Comparison of ENCODE assay signal across 15 cellular contexts in the genomic region with DNA sequence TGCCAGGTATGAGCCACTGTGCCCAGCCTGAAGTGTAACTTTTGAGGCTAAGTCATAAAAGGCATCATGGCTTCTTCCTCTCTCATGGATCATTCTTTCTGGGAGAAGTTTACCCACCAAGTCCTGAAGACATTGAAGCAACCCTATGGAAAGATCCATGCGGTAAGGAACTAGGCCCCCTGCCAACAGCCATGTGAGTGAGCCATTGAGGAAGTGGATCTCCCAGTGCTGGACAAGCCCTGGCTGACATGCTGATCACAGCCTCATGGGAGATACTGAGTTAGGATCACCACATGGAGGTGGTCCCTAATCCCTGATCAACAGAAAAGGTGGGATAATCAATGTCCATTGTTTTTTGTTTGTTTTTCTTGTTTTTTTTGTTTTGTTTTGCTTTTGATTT. TPM values are rescaled to one million over a fixed set of nuclear protein-coding genes. Genes with fewer than 3 reads are reported as not detected.
A peak's percentile ranks its signal among the peaks of the same experiment; 100 is the strongest.
DNase-seq lines count a peak whose midpoint lies in the region; TF ChIP-seq lines count a peak whose summit lies in the region.
"Had no signal": no experiment of that assay in that cellular context is flagged by ENCODE, and none has a peak within 500 bp of the region (broad histone marks: within the 10 kb centered on the region; RNA-seq: fewer than 3 reads in every experiment).

No MANE protein-coding gene starts in this region.

- no peaks in the 10 kb centered on the region for H3K9me3 ChIP-seq in left ventricle myocardium inferior (replicated peaks)
- H3K9me3 ChIP-seq in WERI-Rb-1 (ENCODE audit: severe bottlenecking): no peaks in the 10 kb centered on the region

- peak; percentile 29 for DNase-seq in left ventricle myocardium inferior
- DNase-seq in cardiac septum (ENCODE audit: low spot score): no peak
- peak; percentile 60 for DNase-seq in MV-4-11 (lab: John Stamatoyannopoulos, UW)
- DNase-seq in fibroblast of mammary gland (ENCODE audit: low read depth): peak; percentile 76
- no peak for DNase-seq in 8988T
- DNase-seq in stimulated activated naive CD4-positive, alpha-beta T cell (lab: John Stamatoyannopoulos, UW): no peak
- DNase-seq in WERI-Rb-1: no peak
- DNase-seq: CD8-positive, alpha-beta T cell; DMS79 treated with DMSO at 0.1 percent for 48 hours; GM23248; KG1; NCI-H1105; NCI-H1694 treated with DMSO at 0.1 percent for 48 hours; NCI-H446 treated with DMSO at 0.1 percent for 48 hours had no signal

- TF ChIP-seq CTCF in left ventricle myocardium inferior (IDR thresholded peaks at IDR 0.05; ENCODE audit: borderline replicate concordance): no peak
- TF ChIP-seq CTCF in fibroblast of mammary gland (conservative IDR thresholded peaks at IDR 0.05; ENCODE audit: control insufficient read depth, insufficient read depth, low read depth, low read length): no peak
- no peak for TF ChIP-seq CTCF in WERI-Rb-1 (IDR thresholded peaks at IDR 0.05; ENCODE audit: low read depth, low read length)

- H3K36me3 ChIP-seq in left ventricle myocardium inferior: no peaks in the 10 kb centered on the region
- H3K36me3 ChIP-seq in WERI-Rb-1: peaks cover 2% of the 10 kb centered on the region

- H3K4me3 ChIP-seq in left ventricle myocardium inferior: no peak overlapping the region
- no peak overlapping the region for H3K4me3 ChIP-seq in fibroblast of mammary gland (ENCODE audit: control insufficient read depth, low read depth, low read length)
- no peak overlapping the region for H3K4me3 ChIP-seq in WERI-Rb-1 (ENCODE audit: low read depth, low read length)
- H3K4me3 ChIP-seq: GM23248, SK-N-MC had no signal

- H3K27me3 ChIP-seq in left ventricle myocardium inferior (ENCODE audit: low read depth) (no peaks in the 10 kb centered on the region), WERI-Rb-1 (ENCODE audit: insufficient read depth, low read depth, severe bottlenecking) (no peaks in the 10 kb centered on the region)

- H3K27ac ChIP-seq in left ventricle myocardium inferior (replicated peaks) (no peak overlapping the region), WERI-Rb-1 (no peak overlapping the region)
- H3K27ac ChIP-seq: GM23248, SK-N-MC had no signal

- intact Hi-C loops in left ventricle myocardium inferior (cut with micrococcal nuclease) (no loop called here), cardiac septum (cut with DNase I) (no loop called here)

- peaks cover 35% of the 10 kb centered on the region for H3K4me1 ChIP-seq in left ventricle myocardium inferior

RNA-seq across cellular contexts. Expression of a gene that starts 3.3 kb away (rescaled TPM):
- total RNA-seq in left ventricle myocardium inferior (22.7 TPM), cardiac septum (15.3 TPM)

RNA-seq across cellular contexts. Expression of a gene that starts 12.7 kb away (rescaled TPM):
- total RNA-seq in left ventricle myocardium inferior (8.6 TPM), cardiac septum (1.5 TPM)

RNA-seq across cellular contexts. Expression of a gene that starts 13.3 kb away (rescaled TPM):
- total RNA-seq in left ventricle myocardium inferior (18.0 TPM), cardiac septum (24.7 TPM)

RNA-seq across cellular contexts. Expression of a gene that starts 31.3 kb away (rescaled TPM):
- total RNA-seq in left ventricle myocardium inferior (not detected), cardiac septum (0.16 TPM)

Comparison
In these comparisons a context has a peak if more than half of its experiments do, and no peak if none do; other contexts are left out.
1. DNase-seq: peak in left ventricle myocardium inferior (single experiment), MV-4-11 (single experiment) and fibroblast of mammary gland (single experiment); none in cardiac septum (single experiment), 8988T (single experiment), stimulated activated naive CD4-positive, alpha-beta T cell (0 of 6) and WERI-Rb-1 (single experiment).